In genomic region chr12:39958377-39958776, GRCh38 we compare ENCODE assay signal across 2 cellular contexts.
TF ChIP-seq lines count a peak whose summit lies in the region.

No MANE protein-coding gene starts in this region.

TF ChIP-seq in SK-N-SH, 30 proteins besides CTCF, POLR2A, EP300 and RAD21 (continued from another document):
- TF ChIP-seq REST (IDR thresholded peaks at IDR 0.05; ENCODE audit: low read depth, low read length) (no peak), TAF1 (IDR thresholded peaks at IDR 0.05; ENCODE audit: borderline replicate concordance, low read depth, low read length) (no peak), FOSL2 (IDR thresholded peaks at IDR 0.05; ENCODE audit: borderline replicate concordance, low read depth) (no peak), SMC3 (IDR thresholded peaks at IDR 0.05; ENCODE audit: low read depth, low read length) (no peak), ZBTB33 (IDR thresholded peaks at IDR 0.05; ENCODE audit: borderline replicate concordance, low read depth) (no peak), TEAD4 (IDR thresholded peaks at IDR 0.05; ENCODE audit: borderline replicate concordance, insufficient read depth) (no peak)
TF ChIP-seq in SK-N-SH: peak in this region for 0.

TF ChIP-seq in SK-N-SH treated with all-trans-retinoic acid at 6 μM for 48 hours, 23 proteins besides CTCF, POLR2A, EP300 and RAD21 (continued from another document):
- TF ChIP-seq PATZ1 (CRISPR knock-in tag; IDR thresholded peaks at IDR 0.05; ENCODE audit: borderline replicate concordance): no peak
- TF ChIP-seq TCF4 (CRISPR knock-in tag; IDR thresholded peaks at IDR 0.05; ENCODE audit: borderline replicate concordance): no peak
- no peak for TF ChIP-seq SNAI2 (CRISPR knock-in tag; IDR thresholded peaks at IDR 0.05)
- TF ChIP-seq ZC3H10 (CRISPR knock-in tag; IDR thresholded peaks at IDR 0.05): no peak
- TF ChIP-seq CREB5 (CRISPR knock-in tag; IDR thresholded peaks at IDR 0.05; ENCODE audit: low read depth): no peak
- TF ChIP-seq ISL1 (CRISPR knock-in tag; IDR thresholded peaks at IDR 0.05): no peak
- no peak for TF ChIP-seq PPARA (CRISPR knock-in tag; IDR thresholded peaks at IDR 0.05; ENCODE audit: borderline replicate concordance)
- TF ChIP-seq GLIS3 (CRISPR knock-in tag; IDR thresholded peaks at IDR 0.05): no peak
